ENCODE assay signal across 23 cellular contexts in genomic region chr1:202242080-202242419, GRCh38. TPM values are rescaled to one million over a fixed set of nuclear protein-coding genes. Genes with fewer than 3 reads are reported as not detected.
"Had no signal": no experiment of that assay in that cellular context is flagged by ENCODE, and none has a peak within 500 bp of the region (broad histone marks: within the 10 kb centered on the region; RNA-seq: fewer than 3 reads in every experiment).

No MANE protein-coding gene starts in this region.

- H3K27me3 ChIP-seq: right lobe of liver had no signal

- H3K36me3 Mint-ChIP-seq: naive thymus-derived CD4-positive, alpha-beta T cell; type B pancreatic cell had no signal

- H3K4me1 ChIP-seq: parathyroid adenoma, right lobe of liver, stomach had no signal

- H3K9me3 ChIP-seq: heart left ventricle, psoas muscle, right lobe of liver, stomach had no signal

- H3K9ac ChIP-seq: parathyroid adenoma had no signal

- H3K27ac Mint-ChIP-seq: naive thymus-derived CD4-positive, alpha-beta T cell; nephron progenitor cell; type B pancreatic cell had no signal

- H3K4me3 Mint-ChIP-seq: naive thymus-derived CD4-positive, alpha-beta T cell; nephron progenitor cell; type B pancreatic cell had no signal

- ATAC-seq: left colon; naive thymus-derived CD4-positive, alpha-beta T cell; right lobe of liver had no signal

- H3K27ac ChIP-seq: dorsolateral prefrontal cortex, heart left ventricle, parathyroid adenoma, psoas muscle, right lobe of liver, stomach had no signal

- H3K36me3 ChIP-seq: heart left ventricle, right lobe of liver, stomach had no signal

- H3K4me3 ChIP-seq: dorsolateral prefrontal cortex, heart left ventricle, psoas muscle, right lobe of liver, stomach had no signal

- DNase-seq: cortex of kidney; effector CD8-positive, alpha-beta T cell; hippocampal formation; left colon; left ventricle myocardium superior; naive thymus-derived CD4-positive, alpha-beta T cell; nephron progenitor cell; psoas muscle; retina; stimulated activated CD4-positive, alpha-beta T cell treated with anti-CD3 and anti-CD28 coated beads, Interleukin-15, amount 100 ng/mL, for 24 hours; stimulated activated CD4-positive, alpha-beta T cell treated with anti-CD3 and anti-CD28 coated beads, Interleukin-1b, Interleukin-23, amount 100 ng/mL, for 48 hours; stimulated activated CD4-positive, alpha-beta T cell treated with anti-CD3 and anti-CD28 coated beads, Interleukin-4, amount 100 ng/mL, for 4 hours; stimulated activated naive CD4-positive, alpha-beta T cell; substantia nigra had no signal

- H3K9me3 Mint-ChIP-seq: nephron progenitor cell, type B pancreatic cell had no signal

RNA-seq across cellular contexts. Expression of gene LGR6, which starts 48.5 kb away (rescaled TPM):
- total RNA-seq: fibroblast of lung, glomerular endothelial cell, lung microvascular endothelial cell had no signal
